In the genomic region with DNA sequence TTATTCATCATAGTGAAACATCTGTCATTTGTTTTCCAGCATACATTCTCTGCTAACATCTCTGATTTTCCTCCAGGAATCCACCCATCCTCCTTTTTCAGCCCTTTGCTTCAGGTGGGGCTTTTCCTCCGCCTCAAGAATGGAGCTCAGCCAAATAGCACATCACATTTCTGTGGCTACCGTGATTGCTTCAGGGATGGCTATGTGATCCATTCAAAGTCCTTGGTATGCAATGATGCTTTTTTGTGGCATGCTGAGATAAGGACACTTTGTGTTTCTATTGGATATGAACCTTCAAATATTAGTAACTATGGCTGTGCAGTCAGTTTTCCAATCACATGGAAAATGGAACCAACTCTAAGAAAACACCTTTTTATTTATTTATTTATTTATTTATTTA, we compare ENCODE assay signal across 6 cellular contexts. TPM values are rescaled to one million over a fixed set of nuclear protein-coding genes. Genes with fewer than 3 reads are reported as not detected.
DNase-seq lines count a peak whose midpoint lies in the region; ATAC-seq and TF ChIP-seq lines count a peak whose summit lies in the region.
"Not testable (repeated sequence)": the region's sequence is repeated elsewhere in the genome, so short reads cannot be mapped to it uniquely, and the experiment has no call there.

No MANE protein-coding gene starts in this region.

- not testable (repeated sequence) for H3K36me3 ChIP-seq in IMR-90 (ENCODE audit: control insufficient read depth, insufficient read depth, low read length)

- not testable (repeated sequence) for H3K27me3 ChIP-seq in IMR-90 (ENCODE audit: control insufficient read depth, insufficient read depth, low read length)

- not testable (repeated sequence) for H2AK9ac ChIP-seq in IMR-90 (replicated peaks; ENCODE audit: low read depth, low read length, poor library complexity)

- H2AK5ac ChIP-seq in IMR-90 (ENCODE audit: low read depth, low read length), result not testable (repeated sequence)

- H3K9me1 ChIP-seq in IMR-90 (ENCODE audit: insufficient read depth, low read length), result not testable (repeated sequence)

- H3K4me1 ChIP-seq in IMR-90 (ENCODE audit: control insufficient read depth, insufficient read depth, low read length), result not testable (repeated sequence)

- in situ Hi-C loops in IMR-90 (cut with MboI; ENCODE audit: low sequenced_read_pairs), result not testable (repeated sequence)

- POLR2A ChIA-PET in IMR-90 (lab: Charles Lee; ENCODE audit: unreplicated experiment), result not testable (repeated sequence)

- H3K4me2 ChIP-seq in IMR-90 (ENCODE audit: low read depth, low read length), result not testable (repeated sequence)

- CTCF ChIA-PET in IMR-90 (lab: Yijun Ruan, JAX), result not testable (repeated sequence)

- H2AFZ ChIP-seq in IMR-90 (replicated peaks; ENCODE audit: low read length, poor library complexity), result not testable (repeated sequence)

- not testable (repeated sequence) for H4K20me1 ChIP-seq in IMR-90 (ENCODE audit: insufficient read depth, low read length)

- not testable (repeated sequence) for TF ChIP-seq RAD21 in IMR-90 (IDR thresholded peaks at IDR 0.05; ENCODE audit: low read length)

- not testable (repeated sequence) for H3K18ac ChIP-seq in IMR-90 (ENCODE audit: low read depth, low read length)

- DNase-seq in AG10803 (ENCODE audit: low read depth), result peak; percentile 8
- DNase-seq in IMR-90, result peak; percentile 26
- peak; percentile 9 for DNase-seq in SW480 (ENCODE audit: low spot score)
- DNase-seq in astrocyte of the hippocampus (ENCODE audit: low read depth, low spot score), result peak; percentile 67
- not testable (repeated sequence) for DNase-seq in effector memory CD8-positive, alpha-beta T cell
- DNase-seq in iris pigment epithelial cell (ENCODE audit: low read depth), result peak; percentile 71

- BruUV-seq in IMR-90 (replicated peaks; lab: Mats Ljungman, UMichigan), result not testable (repeated sequence)

- H4K8ac ChIP-seq in IMR-90 (ENCODE audit: low read depth in 2 of 2, low read length in 2 of 2), result not testable (repeated sequence)

- H3K4ac ChIP-seq in IMR-90 (ENCODE audit: low read depth, low read length), result not testable (repeated sequence)

- ATAC-seq in IMR-90 (ENCODE audit: low read depth); effector memory CD8-positive, alpha-beta T cell (replicated peaks): not testable (repeated sequence)

- dilution Hi-C loops in IMR-90 (cut with HindIII; ENCODE audit: low sequenced_read_pairs, unreplicated experiment), result not testable (repeated sequence)

- not testable (repeated sequence) for H3K4me3 Mint-ChIP-seq in effector memory CD8-positive, alpha-beta T cell

- H3K27ac Mint-ChIP-seq in effector memory CD8-positive, alpha-beta T cell, result peak overlapping the region; percentile 21 to 24

- H3K9me3 Mint-ChIP-seq in effector memory CD8-positive, alpha-beta T cell, result not testable (repeated sequence)

- no CpG with 5 or more reads among the region's 2 CpGs for WGBS in IMR-90 (ENCODE audit: extremely low coverage in 2 of 2, insufficient read length in 1 of 2), 2 experiments

- not testable (repeated sequence) for H3K23ac ChIP-seq in IMR-90 (ENCODE audit: low read depth, low read length)

- TF ChIP-seq CTCF in AG10803 (conservative IDR thresholded peaks at IDR 0.05; ENCODE audit: low read length); IMR-90 (conservative IDR thresholded peaks at IDR 0.05; ENCODE audit: low read depth, low read length): not testable (repeated sequence)

- not testable (repeated sequence) for H3K4me3 ChIP-seq in AG10803 (ENCODE audit: low read length); IMR-90 (ENCODE audit: insufficient read depth, low read depth, low read length)

- H3K9ac ChIP-seq in IMR-90 (ENCODE audit: low read depth, low read length), result not testable (repeated sequence)

- not testable (repeated sequence) for H2BK20ac ChIP-seq in IMR-90 (ENCODE audit: low read depth, low read length)

- TF ChIP-seq POLR2A in IMR-90 (IDR thresholded peaks at IDR 0.05; ENCODE audit: low read depth, low read length), result not testable (repeated sequence)

- H3K27ac ChIP-seq in IMR-90 (ENCODE audit: insufficient read depth, low read length), result not testable (repeated sequence)

- H3K56ac ChIP-seq in IMR-90 (ENCODE audit: extremely low read depth, insufficient read depth, low read length), result not testable (repeated sequence)

- not testable (repeated sequence) for H4K5ac ChIP-seq in IMR-90 (ENCODE audit: low read depth, low read length)

- H3K14ac ChIP-seq in IMR-90 (replicated peaks; ENCODE audit: low read depth, low read length), result not testable (repeated sequence)

- H2BK15ac ChIP-seq in IMR-90 (ENCODE audit: low read depth, low read length), result not testable (repeated sequence)

- not testable (repeated sequence) for H3K4me1 Mint-ChIP-seq in effector memory CD8-positive, alpha-beta T cell (ENCODE audit: low read depth in 2 of 2)

- not testable (repeated sequence) for H3K79me1 ChIP-seq in IMR-90 (ENCODE audit: low read depth in 1 of 2, low read length in 2 of 2)

- H3K9me3 ChIP-seq in IMR-90 (ENCODE audit: control insufficient read depth, insufficient read depth, low read length), result not testable (repeated sequence)

- H4K91ac ChIP-seq in IMR-90 (ENCODE audit: insufficient read depth, low read depth, low read length), result not testable (repeated sequence)

- H3K36me3 Mint-ChIP-seq in effector memory CD8-positive, alpha-beta T cell (ENCODE audit: insufficient read depth), result not testable (repeated sequence)

- H3K27me3 Mint-ChIP-seq in effector memory CD8-positive, alpha-beta T cell, result peaks cover 12 to 25% of the 10 kb centered on the region in 2 donors

- not testable (repeated sequence) for H2BK5ac ChIP-seq in IMR-90 (ENCODE audit: low read depth, low read length, poor library complexity, severe bottlenecking)

- not testable (repeated sequence) for H2BK120ac ChIP-seq in IMR-90 (ENCODE audit: low read depth, low read length)

- intact Hi-C loops in IMR-90 (cut with micrococcal nuclease), result not testable (repeated sequence)

RNA-seq across cellular contexts. Expression of gene MRPL57, which starts 18.3 kb away (rescaled TPM):
- 5.3 and 7.0 TPM in 2 replicates for total RNA-seq in IMR-90 (2012; rRNA removed)
- polyA plus RNA-seq in IMR-90 (2012; rRNA removed), result 8.0 and 14.2 TPM in 2 replicates
- 13.3 and 19.2 TPM in 2 replicates for polyA plus RNA-seq in IMR-90 (2012; cell fraction: cytosol; rRNA removed)
- 4.7 and 5.8 TPM in 2 replicates for polyA plus RNA-seq in IMR-90 (2012; cell fraction: nucleus; rRNA removed; ENCODE audit: low replicate concordance)

RNA-seq across cellular contexts. Expression of gene SKA3, which starts 18.4 kb away (rescaled TPM):
- 15.6 and 24.4 TPM in 2 replicates for total RNA-seq in IMR-90 (2012; rRNA removed)
- 11.6 and 11.7 TPM in 2 replicates for polyA plus RNA-seq in IMR-90 (2012; rRNA removed)
- polyA plus RNA-seq in IMR-90 (2012; cell fraction: cytosol; rRNA removed), result 2.0 and 3.5 TPM in 2 replicates
- polyA plus RNA-seq in IMR-90 (2012; cell fraction: nucleus; rRNA removed; ENCODE audit: low replicate concordance), result 1.1 and 3.9 TPM in 2 replicates

RNA-seq across cellular contexts. Expression of gene SAP18, which starts 54.8 kb away (rescaled TPM):
- total RNA-seq in IMR-90 (2012; rRNA removed), result 37.6 and 75.0 TPM in 2 replicates
- polyA plus RNA-seq in IMR-90 (2012; rRNA removed), result 69.5 and 72.3 TPM in 2 replicates
- polyA plus RNA-seq in IMR-90 (2012; cell fraction: cytosol; rRNA removed), result 11.0 and 33.7 TPM in 2 replicates
- polyA plus RNA-seq in IMR-90 (2012; cell fraction: nucleus; rRNA removed; ENCODE audit: low replicate concordance), result 2.3 and 22.9 TPM in 2 replicates
